1 cellular context compared by ENCODE assay signal in genomic region chr19:47228937-47229673, GRCh38.
A peak's percentile ranks its signal among the peaks of the same experiment; 100 is the strongest.
TF ChIP-seq lines count a peak whose summit lies in the region.

No MANE protein-coding gene starts in this region.

TF ChIP-seq in K562, 482 proteins besides CTCF, POLR2A, EP300 and RAD21 (continued from another document and continues in another):
- peak; percentile 27; the same call in 1 of the 2 replicates for TF ChIP-seq TRIM25 (IDR thresholded peaks at IDR 0.05; ENCODE audit: borderline replicate concordance)
- 0 out of 2 replicates have a peak, but pooled peaks have one; percentile 20 for TF ChIP-seq NFATC3 (IDR thresholded peaks at IDR 0.05)
- no peak for TF ChIP-seq REST (CRISPR knock-in tag; IDR thresholded peaks at IDR 0.05; ENCODE audit: low read depth)
- TF ChIP-seq AFF4 (CRISPR knock-in tag; IDR thresholded peaks at IDR 0.05), result no peak
- TF ChIP-seq, protein P1, sequence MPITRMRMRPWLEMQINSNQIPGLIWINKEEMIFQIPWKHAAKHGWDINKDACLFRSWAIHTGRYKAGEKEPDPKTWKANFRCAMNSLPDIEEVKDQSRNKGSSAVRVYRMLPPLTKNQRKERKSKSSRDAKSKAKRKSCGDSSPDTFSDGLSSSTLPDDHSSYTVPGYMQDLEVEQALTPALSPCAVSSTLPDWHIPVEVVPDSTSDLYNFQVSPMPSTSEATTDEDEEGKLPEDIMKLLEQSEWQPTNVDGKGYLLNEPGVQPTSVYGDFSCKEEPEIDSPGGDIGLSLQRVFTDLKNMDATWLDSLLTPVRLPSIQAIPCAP (CRISPR knock-in tag; IDR thresholded peaks at IDR 0.05; ENCODE audit: borderline replicate concordance), result no peak
- no peak for TF ChIP-seq NFIX (CRISPR knock-in tag; IDR thresholded peaks at IDR 0.05; ENCODE audit: low read depth)
- no peak for TF ChIP-seq IRF9 (tag; IDR thresholded peaks at IDR 0.05)
- TF ChIP-seq GTF2E2 (tag; IDR thresholded peaks at IDR 0.05), result no peak
- no peak for TF ChIP-seq ZNF778 (CRISPR knock-in tag; IDR thresholded peaks at IDR 0.05)
- TF ChIP-seq TARDBP (IDR thresholded peaks at IDR 0.05), result peak; percentile 45; the same call in 1 of the 2 replicates
- TF ChIP-seq ZNF282 (CRISPR knock-in tag; IDR thresholded peaks at IDR 0.05), result no peak
- TF ChIP-seq ZNF507 (tag; conservative IDR thresholded peaks at IDR 0.05), result no peak
- no peak for TF ChIP-seq BRF1 (IDR thresholded peaks at IDR 0.05; ENCODE audit: borderline replicate concordance, extremely low read depth, insufficient read length)
- TF ChIP-seq MCM7 (IDR thresholded peaks at IDR 0.05), result peak in 1 of 2 experiments; percentile 58; a peak in 1 of 4 replicates
- TF ChIP-seq TGIF2 (CRISPR knock-in tag; IDR thresholded peaks at IDR 0.05), result no peak
- TF ChIP-seq MCM3 (IDR thresholded peaks at IDR 0.05), result no peak
- no peak for TF ChIP-seq ZNF354B (CRISPR knock-in tag; IDR thresholded peaks at IDR 0.05)
- no peak for TF ChIP-seq ZNF146 (CRISPR knock-in tag; IDR thresholded peaks at IDR 0.05; ENCODE audit: unreplicated experiment)
- TF ChIP-seq ZNF408 (CRISPR knock-in tag; IDR thresholded peaks at IDR 0.05; ENCODE audit: low read depth), result no peak
- no peak for TF ChIP-seq ZNF695 (CRISPR knock-in tag; IDR thresholded peaks at IDR 0.05)
- no peak for TF ChIP-seq TCFL5 (CRISPR knock-in tag; conservative IDR thresholded peaks at IDR 0.05)
- 0 out of 2 replicates have a peak, but pooled peaks have one; percentile 4 for TF ChIP-seq MTA2 (IDR thresholded peaks at IDR 0.05; ENCODE audit: low read depth)
- TF ChIP-seq MAFK (IDR thresholded peaks at IDR 0.05; ENCODE audit: low read length), result no peak
- TF ChIP-seq ZNF324 (CRISPR knock-in tag; IDR thresholded peaks at IDR 0.05), result no peak
- TF ChIP-seq SRSF1 (IDR thresholded peaks at IDR 0.05; ENCODE audit: low read depth, low read length), result no peak
- TF ChIP-seq, protein P2, sequence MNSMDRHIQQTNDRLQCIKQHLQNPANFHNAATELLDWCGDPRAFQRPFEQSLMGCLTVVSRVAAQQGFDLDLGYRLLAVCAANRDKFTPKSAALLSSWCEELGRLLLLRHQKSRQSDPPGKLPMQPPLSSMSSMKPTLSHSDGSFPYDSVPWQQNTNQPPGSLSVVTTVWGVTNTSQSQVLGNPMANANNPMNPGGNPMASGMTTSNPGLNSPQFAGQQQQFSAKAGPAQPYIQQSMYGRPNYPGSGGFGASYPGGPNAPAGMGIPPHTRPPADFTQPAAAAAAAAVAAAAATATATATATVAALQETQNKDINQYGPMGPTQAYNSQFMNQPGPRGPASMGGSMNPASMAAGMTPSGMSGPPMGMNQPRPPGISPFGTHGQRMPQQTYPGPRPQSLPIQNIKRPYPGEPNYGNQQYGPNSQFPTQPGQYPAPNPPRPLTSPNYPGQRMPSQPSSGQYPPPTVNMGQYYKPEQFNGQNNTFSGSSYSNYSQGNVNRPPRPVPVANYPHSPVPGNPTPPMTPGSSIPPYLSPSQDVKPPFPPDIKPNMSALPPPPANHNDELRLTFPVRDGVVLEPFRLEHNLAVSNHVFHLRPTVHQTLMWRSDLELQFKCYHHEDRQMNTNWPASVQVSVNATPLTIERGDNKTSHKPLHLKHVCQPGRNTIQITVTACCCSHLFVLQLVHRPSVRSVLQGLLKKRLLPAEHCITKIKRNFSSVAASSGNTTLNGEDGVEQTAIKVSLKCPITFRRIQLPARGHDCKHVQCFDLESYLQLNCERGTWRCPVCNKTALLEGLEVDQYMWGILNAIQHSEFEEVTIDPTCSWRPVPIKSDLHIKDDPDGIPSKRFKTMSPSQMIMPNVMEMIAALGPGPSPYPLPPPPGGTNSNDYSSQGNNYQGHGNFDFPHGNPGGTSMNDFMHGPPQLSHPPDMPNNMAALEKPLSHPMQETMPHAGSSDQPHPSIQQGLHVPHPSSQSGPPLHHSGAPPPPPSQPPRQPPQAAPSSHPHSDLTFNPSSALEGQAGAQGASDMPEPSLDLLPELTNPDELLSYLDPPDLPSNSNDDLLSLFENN (IDR thresholded peaks at IDR 0.05; ENCODE audit: low read depth in 2 of 2, low read length in 2 of 2), result no peak
- no peak for TF ChIP-seq ZNF780A (CRISPR knock-in tag; IDR thresholded peaks at IDR 0.05)
- TF ChIP-seq, protein P3, sequence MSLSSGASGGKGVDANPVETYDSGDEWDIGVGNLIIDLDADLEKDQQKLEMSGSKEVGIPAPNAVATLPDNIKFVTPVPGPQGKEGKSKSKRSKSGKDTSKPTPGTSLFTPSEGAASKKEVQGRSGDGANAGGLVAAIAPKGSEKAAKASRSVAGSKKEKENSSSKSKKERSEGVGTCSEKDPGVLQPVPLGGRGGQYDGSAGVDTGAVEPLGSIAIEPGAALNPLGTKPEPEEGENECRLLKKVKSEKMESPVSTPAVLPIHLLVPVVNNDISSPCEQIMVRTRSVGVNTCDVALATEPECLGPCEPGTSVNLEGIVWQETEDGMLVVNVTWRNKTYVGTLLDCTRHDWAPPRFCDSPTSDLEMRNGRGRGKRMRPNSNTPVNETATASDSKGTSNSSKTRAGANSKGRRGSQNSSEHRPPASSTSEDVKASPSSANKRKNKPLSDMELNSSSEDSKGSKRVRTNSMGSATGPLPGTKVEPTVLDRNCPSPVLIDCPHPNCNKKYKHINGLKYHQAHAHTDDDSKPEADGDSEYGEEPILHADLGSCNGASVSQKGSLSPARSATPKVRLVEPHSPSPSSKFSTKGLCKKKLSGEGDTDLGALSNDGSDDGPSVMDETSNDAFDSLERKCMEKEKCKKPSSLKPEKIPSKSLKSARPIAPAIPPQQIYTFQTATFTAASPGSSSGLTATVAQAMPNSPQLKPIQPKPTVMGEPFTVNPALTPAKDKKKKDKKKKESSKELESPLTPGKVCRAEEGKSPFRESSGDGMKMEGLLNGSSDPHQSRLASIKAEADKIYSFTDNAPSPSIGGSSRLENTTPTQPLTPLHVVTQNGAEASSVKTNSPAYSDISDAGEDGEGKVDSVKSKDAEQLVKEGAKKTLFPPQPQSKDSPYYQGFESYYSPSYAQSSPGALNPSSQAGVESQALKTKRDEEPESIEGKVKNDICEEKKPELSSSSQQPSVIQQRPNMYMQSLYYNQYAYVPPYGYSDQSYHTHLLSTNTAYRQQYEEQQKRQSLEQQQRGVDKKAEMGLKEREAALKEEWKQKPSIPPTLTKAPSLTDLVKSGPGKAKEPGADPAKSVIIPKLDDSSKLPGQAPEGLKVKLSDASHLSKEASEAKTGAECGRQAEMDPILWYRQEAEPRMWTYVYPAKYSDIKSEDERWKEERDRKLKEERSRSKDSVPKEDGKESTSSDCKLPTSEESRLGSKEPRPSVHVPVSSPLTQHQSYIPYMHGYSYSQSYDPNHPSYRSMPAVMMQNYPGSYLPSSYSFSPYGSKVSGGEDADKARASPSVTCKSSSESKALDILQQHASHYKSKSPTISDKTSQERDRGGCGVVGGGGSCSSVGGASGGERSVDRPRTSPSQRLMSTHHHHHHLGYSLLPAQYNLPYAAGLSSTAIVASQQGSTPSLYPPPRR (CRISPR knock-in tag; IDR thresholded peaks at IDR 0.05; ENCODE audit: borderline replicate concordance), result no peak
- TF ChIP-seq SRF (CRISPR knock-in tag; IDR thresholded peaks at IDR 0.05), result no peak
- no peak; the same call in 1 of the 2 replicates for TF ChIP-seq CEBPG (CRISPR knock-in tag; IDR thresholded peaks at IDR 0.05)
- TF ChIP-seq CEBPG (tag; conservative IDR thresholded peaks at IDR 0.05 in 1 of 2, IDR thresholded peaks at IDR 0.05 in 1 of 2), result no peak
- TF ChIP-seq DNMT1 (IDR thresholded peaks at IDR 0.05), result no peak
- TF ChIP-seq HMGXB4 (CRISPR knock-in tag; IDR thresholded peaks at IDR 0.05), result no peak
- TF ChIP-seq BCOR (IDR thresholded peaks at IDR 0.05), result peak; percentile 71; the same call in 1 of the 2 replicates
- peak; percentile 12; the same call in 1 of the 2 replicates for TF ChIP-seq JUND (IDR thresholded peaks at IDR 0.05; ENCODE audit: borderline replicate concordance, low read depth, low read length)
- TF ChIP-seq JUND (tag; IDR thresholded peaks at IDR 0.05; ENCODE audit: borderline replicate concordance, low read depth, low read length), result peak; percentile 52; the same call in 1 of the 3 replicates
- TF ChIP-seq SNRNP70 (optimal IDR thresholded peaks at IDR 0.05; ENCODE audit: low read depth, low read length), result no peak
- no peak for TF ChIP-seq POLR3A (IDR thresholded peaks at IDR 0.05; ENCODE audit: borderline replicate concordance, extremely low read depth, insufficient read depth, insufficient read length)
- TF ChIP-seq ZNF561 (CRISPR knock-in tag; conservative IDR thresholded peaks at IDR 0.05), result no peak
- no peak for TF ChIP-seq ZNF696 (CRISPR knock-in tag; conservative IDR thresholded peaks at IDR 0.05)
